In the genomic region with DNA sequence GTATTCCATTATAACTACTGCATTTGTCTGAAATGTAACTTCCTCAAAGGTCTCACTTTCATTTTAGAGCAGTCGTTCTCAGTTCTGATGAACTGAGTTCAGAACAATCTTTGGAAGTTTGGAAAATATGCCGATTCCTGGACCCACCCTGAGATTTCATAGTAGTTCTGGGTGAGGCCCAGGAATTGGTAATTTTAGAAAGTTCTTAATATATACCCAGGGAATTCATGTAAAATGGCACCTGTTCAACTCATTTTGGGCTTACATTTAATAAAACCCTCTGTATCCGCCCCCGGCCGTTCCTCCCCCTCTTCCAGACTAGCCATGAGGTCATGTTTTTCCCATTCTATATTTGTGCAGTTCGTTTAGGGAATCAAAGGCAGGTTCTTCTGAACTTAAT, we compare ENCODE assay signal across 1 cellular context.
TF ChIP-seq lines count a peak whose summit lies in the region.

No MANE protein-coding gene starts in this region.

TF ChIP-seq in SK-N-SH treated with all-trans-retinoic acid at 6 μM for 48 hours, 23 proteins besides CTCF, POLR2A, EP300 and RAD21 (continued from another document):
- TF ChIP-seq ESRRG (CRISPR knock-in tag; IDR thresholded peaks at IDR 0.05) (no peak), PPARA (CRISPR knock-in tag; IDR thresholded peaks at IDR 0.05; ENCODE audit: borderline replicate concordance) (no peak), ARNTL (CRISPR knock-in tag; IDR thresholded peaks at IDR 0.05; ENCODE audit: borderline replicate concordance, low read depth) (no peak), RARB (CRISPR knock-in tag; IDR thresholded peaks at IDR 0.05) (no peak)
